1 cellular context compared by ENCODE assay signal in the genomic region with DNA sequence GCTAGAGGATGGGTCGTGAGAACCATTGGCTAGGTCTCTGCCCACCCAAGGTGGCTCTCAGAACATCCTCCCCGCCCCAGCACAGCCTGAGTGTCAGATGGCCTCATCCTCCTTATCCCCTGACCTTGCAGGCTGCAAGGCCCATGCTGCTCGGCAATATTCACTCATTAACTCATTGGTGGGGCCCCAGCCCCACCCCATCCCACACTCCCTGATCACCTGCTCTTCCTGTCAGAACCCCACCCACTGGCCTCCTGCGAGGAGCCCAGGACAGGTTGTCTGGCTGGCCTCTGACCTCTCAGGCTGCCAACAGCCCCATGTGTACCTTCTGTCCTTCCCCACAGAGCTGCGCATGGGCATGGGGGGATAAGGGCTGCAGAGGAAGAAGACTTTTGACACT.
TF ChIP-seq lines count a peak whose summit lies in the region.

No MANE protein-coding gene starts in this region.

TF ChIP-seq in IMR-90, 13 proteins besides CTCF, POLR2A, EP300 and RAD21 (continued from another document):
- TF ChIP-seq, protein P1, sequence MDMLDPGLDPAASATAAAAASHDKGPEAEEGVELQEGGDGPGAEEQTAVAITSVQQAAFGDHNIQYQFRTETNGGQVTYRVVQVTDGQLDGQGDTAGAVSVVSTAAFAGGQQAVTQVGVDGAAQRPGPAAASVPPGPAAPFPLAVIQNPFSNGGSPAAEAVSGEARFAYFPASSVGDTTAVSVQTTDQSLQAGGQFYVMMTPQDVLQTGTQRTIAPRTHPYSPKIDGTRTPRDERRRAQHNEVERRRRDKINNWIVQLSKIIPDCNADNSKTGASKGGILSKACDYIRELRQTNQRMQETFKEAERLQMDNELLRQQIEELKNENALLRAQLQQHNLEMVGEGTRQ (IDR thresholded peaks at IDR 0.05; ENCODE audit: low read depth, low read length): no peak
- TF ChIP-seq RFX5 (IDR thresholded peaks at IDR 0.05; ENCODE audit: low read depth, low read length) (no peak), RCOR1 (IDR thresholded peaks at IDR 0.05; ENCODE audit: insufficient replicate concordance, low read length) (no peak), CHD1 (IDR thresholded peaks at IDR 0.05; ENCODE audit: low read depth, low read length) (no peak), BHLHE40 (IDR thresholded peaks at IDR 0.05; ENCODE audit: low read depth, low read length) (no peak), NFE2L2 (IDR thresholded peaks at IDR 0.05; ENCODE audit: low read depth, low read length) (no peak), FOS (IDR thresholded peaks at IDR 0.05; ENCODE audit: low read depth, low read length) (no peak), CEBPB (IDR thresholded peaks at IDR 0.05; ENCODE audit: low read depth, low read length) (no peak), MAZ (IDR thresholded peaks at IDR 0.05; ENCODE audit: borderline replicate concordance, low read depth, low read length) (no peak), MAFK (IDR thresholded peaks at IDR 0.05; ENCODE audit: low read depth, low read length) (no peak), SMC3 (IDR thresholded peaks at IDR 0.05; ENCODE audit: low read depth, low read length) (no peak)
- TF ChIP-seq, protein P2, sequence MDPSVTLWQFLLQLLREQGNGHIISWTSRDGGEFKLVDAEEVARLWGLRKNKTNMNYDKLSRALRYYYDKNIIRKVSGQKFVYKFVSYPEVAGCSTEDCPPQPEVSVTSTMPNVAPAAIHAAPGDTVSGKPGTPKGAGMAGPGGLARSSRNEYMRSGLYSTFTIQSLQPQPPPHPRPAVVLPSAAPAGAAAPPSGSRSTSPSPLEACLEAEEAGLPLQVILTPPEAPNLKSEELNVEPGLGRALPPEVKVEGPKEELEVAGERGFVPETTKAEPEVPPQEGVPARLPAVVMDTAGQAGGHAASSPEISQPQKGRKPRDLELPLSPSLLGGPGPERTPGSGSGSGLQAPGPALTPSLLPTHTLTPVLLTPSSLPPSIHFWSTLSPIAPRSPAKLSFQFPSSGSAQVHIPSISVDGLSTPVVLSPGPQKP (IDR thresholded peaks at IDR 0.05; ENCODE audit: borderline replicate concordance, low read depth, low read length): no peak
